In the genomic region with DNA sequence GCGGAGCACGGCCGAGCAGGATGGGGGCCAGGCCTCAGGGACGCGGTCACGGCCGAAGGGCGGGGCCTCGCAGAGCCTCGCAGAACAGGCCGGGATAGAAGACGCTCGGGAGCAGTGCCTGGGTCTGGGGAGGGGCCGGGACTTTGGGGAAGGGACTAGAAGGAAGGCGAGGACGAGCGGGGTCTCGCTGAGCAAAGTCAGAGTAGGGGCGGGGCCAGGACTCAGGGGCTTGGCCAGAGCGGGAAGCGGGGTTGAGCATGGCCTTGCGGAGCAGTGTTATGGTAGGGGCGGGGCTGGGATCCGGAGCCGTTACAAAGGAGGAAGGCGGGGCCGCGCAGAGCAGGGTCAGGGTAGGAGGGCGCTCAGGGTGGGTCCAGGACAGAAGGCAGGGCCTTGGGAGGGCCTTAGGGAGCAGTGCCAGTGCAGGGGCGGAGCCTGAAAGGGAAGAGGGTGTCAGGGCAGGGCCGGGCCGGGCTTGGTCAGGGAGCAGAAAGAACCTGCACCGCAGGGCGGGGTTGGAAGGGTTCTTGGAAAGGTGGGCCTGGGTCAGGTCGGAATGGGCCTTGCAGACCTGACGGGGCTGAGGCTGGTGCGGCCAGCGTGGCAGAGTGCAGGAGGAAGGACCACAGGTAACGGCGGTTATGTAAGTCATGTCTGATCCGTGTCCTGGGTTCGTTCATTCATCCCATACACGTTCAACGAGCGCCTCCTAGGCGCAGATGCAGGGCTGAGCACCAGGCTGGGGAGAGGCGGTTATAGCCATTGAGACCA, we compare ENCODE assay signal across 8 cellular contexts. TPM values are rescaled to one million over a fixed set of nuclear protein-coding genes. Genes with fewer than 3 reads are reported as not detected.
DNase-seq lines count a peak whose midpoint lies in the region; ATAC-seq lines count a peak whose summit lies in the region.

No MANE protein-coding gene starts in this region.

- peaks cover 27% of the 10 kb centered on the region for H3K4me1 Mint-ChIP-seq in activated CD4-positive, alpha-beta memory T cell treated with anti-CD3 and anti-CD28 coated beads, Interleukin-2, amount 10 ng/mL, durations not matched to agents 7 days and 5 days

- DNase-seq in CD1c-positive myeloid dendritic cell (ENCODE audit: extremely low spot score): peak; percentile 96
- DNase-seq in NCI-H774 (lab: John Stamatoyannopoulos, UW): peak; percentile 94
- DNase-seq in activated CD4-positive, alpha-beta memory T cell treated with anti-CD3 and anti-CD28 coated beads, Interleukin-2, amount 10 ng/mL, durations not matched to agents 7 days and 5 days: peak; percentile 98
- DNase-seq in effector CD4-positive, alpha-beta T cell: peak; percentile 75
- DNase-seq in lung microvascular endothelial cell (ENCODE audit: low read depth in 2 of 2): peak; percentile 82 to 84
- peak; percentile 74 to 86 (median 85) for DNase-seq in stimulated activated CD4-positive, alpha-beta T cell treated with anti-CD3 and anti-CD28 coated beads, TNF-alpha, amount 100 ng/mL, for 48 hours (ENCODE audit: low read depth in 3 of 3)

- peaks cover 13% of the 10 kb centered on the region for H3K36me3 Mint-ChIP-seq in activated CD4-positive, alpha-beta memory T cell treated with anti-CD3 and anti-CD28 coated beads, Interleukin-2, amount 10 ng/mL, durations not matched to agents 7 days and 5 days (ENCODE audit: low read depth)

- no peaks in the 10 kb centered on the region for H3K9me3 Mint-ChIP-seq in activated CD4-positive, alpha-beta memory T cell treated with anti-CD3 and anti-CD28 coated beads, Interleukin-2, amount 10 ng/mL, durations not matched to agents 7 days and 5 days

- ATAC-seq in GM19351 (IDR thresholded peaks at IDR 0.05; ENCODE audit: unreplicated experiment) (peak; percentile 76), HG03520 (IDR thresholded peaks at IDR 0.05; ENCODE audit: unreplicated experiment) (peak; percentile 53)

- H3K27me3 Mint-ChIP-seq in activated CD4-positive, alpha-beta memory T cell treated with anti-CD3 and anti-CD28 coated beads, Interleukin-2, amount 10 ng/mL, durations not matched to agents 7 days and 5 days: no peaks in the 10 kb centered on the region

- CTCF ChIA-PET in activated CD4-positive, alpha-beta memory T cell treated with anti-CD3 and anti-CD28 coated beads, Interleukin-2, amount 10 ng/mL, durations not matched to agents 7 days and 5 days (lab: Charles Lee): interaction anchor here (1.0 to 2.3 kb wide), 4 partner anchors 14 to 140 kb away, joined by 3 to 12 read pairs (median 4); no protein-coding TSS in a partner anchor

- H3K27ac Mint-ChIP-seq in activated CD4-positive, alpha-beta memory T cell treated with anti-CD3 and anti-CD28 coated beads, Interleukin-2, amount 10 ng/mL, durations not matched to agents 7 days and 5 days: peak overlapping the region; percentile 97

- POLR2A ChIA-PET in activated CD4-positive, alpha-beta memory T cell treated with anti-CD3 and anti-CD28 coated beads, Interleukin-2, amount 10 ng/mL, durations not matched to agents 7 days and 5 days (lab: Charles Lee): no interaction called here

- H3K4me3 Mint-ChIP-seq in activated CD4-positive, alpha-beta memory T cell treated with anti-CD3 and anti-CD28 coated beads, Interleukin-2, amount 10 ng/mL, durations not matched to agents 7 days and 5 days: peak overlapping the region; percentile 92

RNA-seq across cellular contexts. Expression of a gene that starts 0.5 kb away (rescaled TPM):
- 10 to 100 TPM; 22.5 to 23.3 TPM for total RNA-seq in activated CD4-positive, alpha-beta memory T cell treated with anti-CD3 and anti-CD28 coated beads, Interleukin-2, amount 10 ng/mL, durations not matched to agents 7 days and 5 days
- total RNA-seq in lung microvascular endothelial cell: 0.20 and 0.65 TPM in 2 replicates

RNA-seq across cellular contexts. Expression of a gene that starts 35.7 kb away (rescaled TPM):
- total RNA-seq in activated CD4-positive, alpha-beta memory T cell treated with anti-CD3 and anti-CD28 coated beads, Interleukin-2, amount 10 ng/mL, durations not matched to agents 7 days and 5 days: 10 to 100 TPM; 46.5 to 47.5 TPM
- 4.4 and 6.9 TPM in 2 replicates for total RNA-seq in lung microvascular endothelial cell

RNA-seq across cellular contexts. Expression of a gene that starts 50.8 kb away (rescaled TPM):
- 10 to 100 TPM; 24.6 to 25.7 TPM for total RNA-seq in activated CD4-positive, alpha-beta memory T cell treated with anti-CD3 and anti-CD28 coated beads, Interleukin-2, amount 10 ng/mL, durations not matched to agents 7 days and 5 days
- 3.7 and 5.6 TPM in 2 replicates for total RNA-seq in lung microvascular endothelial cell

RNA-seq across cellular contexts. Expression of a gene that starts 59.3 kb away (rescaled TPM):
- total RNA-seq in activated CD4-positive, alpha-beta memory T cell treated with anti-CD3 and anti-CD28 coated beads, Interleukin-2, amount 10 ng/mL, durations not matched to agents 7 days and 5 days: not detected
- total RNA-seq in lung microvascular endothelial cell: not detected in 2 replicates

Comparison
In these comparisons a context has a peak if more than half of its experiments do, and no peak if none do; other contexts are left out.
1. Peak in every context shown above with its lines: DNase-seq and ATAC-seq.
2. RNA of a gene that starts 0.5 kb away (total RNA-seq): 22.5 to 23.3 TPM in activated CD4-positive, alpha-beta memory T cell treated with anti-CD3 and anti-CD28 coated beads, Interleukin-2, amount 10 ng/mL, durations not matched to agents 7 days and 5 days; 0.20 to 0.65 TPM in lung microvascular endothelial cell; every median in the first group is over 10 times any median in the second.